Comparison of ENCODE assay signal across 16 cellular contexts in genomic region chr12:112133418-112133817, GRCh38. TPM values are rescaled to one million over a fixed set of nuclear protein-coding genes. Genes with fewer than 3 reads are reported as not detected.
DNase-seq lines count a peak whose midpoint lies in the region; ATAC-seq and TF ChIP-seq lines count a peak whose summit lies in the region.
"Had no signal": no experiment of that assay in that cellular context is flagged by ENCODE, and none has a peak within 500 bp of the region (broad histone marks: within the 10 kb centered on the region; RNA-seq: fewer than 3 reads in every experiment).

No MANE protein-coding gene starts in this region.

- no peaks in the 10 kb centered on the region for H3K9me3 ChIP-seq in CD4-positive, CD25-positive, alpha-beta regulatory T cell (ENCODE audit: control insufficient read depth in 2 of 2, low read length in 2 of 2)
- H3K9me3 ChIP-seq: BE2C had no signal

- no peak for ATAC-seq in CD4-positive, CD25-positive, alpha-beta regulatory T cell (ENCODE audit: low read depth in 2 of 2)
- ATAC-seq in natural killer cell (no peak), HG03457 (IDR thresholded peaks at IDR 0.05; ENCODE audit: unreplicated experiment) (no peak)
- ATAC-seq: CD8-positive, alpha-beta T cell had no signal

- H3K9me3 Mint-ChIP-seq in activated naive CD8-positive, alpha-beta T cell (ENCODE audit: low read depth): no peaks in the 10 kb centered on the region
- H3K9me3 Mint-ChIP-seq in activated naive CD8-positive, alpha-beta T cell treated with anti-CD3 and anti-CD28 coated beads for 36 hours: no peaks in the 10 kb centered on the region
- H3K9me3 Mint-ChIP-seq in CD4-positive, CD25-positive, alpha-beta regulatory T cell: no peaks in the 10 kb centered on the region
- no peaks in the 10 kb centered on the region for H3K9me3 Mint-ChIP-seq in natural killer cell
- H3K9me3 Mint-ChIP-seq: CD8-positive, alpha-beta T cell; IgD-negative memory B cell had no signal

- peaks cover 47% of the 10 kb centered on the region for H3K36me3 ChIP-seq in CD4-positive, CD25-positive, alpha-beta regulatory T cell (ENCODE audit: control insufficient read depth, insufficient read depth, low read length)

- H3K4me3 ChIP-seq in CD4-positive, CD25-positive, alpha-beta regulatory T cell (ENCODE audit: low read depth, low read length): no peak overlapping the region

- TF ChIP-seq CTCF in natural killer cell (IDR thresholded peaks at IDR 0.05): no peak

- H3K36me3 Mint-ChIP-seq in activated naive CD8-positive, alpha-beta T cell: peaks cover 2% of the 10 kb centered on the region
- H3K36me3 Mint-ChIP-seq in activated naive CD8-positive, alpha-beta T cell treated with anti-CD3 and anti-CD28 coated beads for 36 hours: peaks cover 15% of the 10 kb centered on the region
- H3K36me3 Mint-ChIP-seq in CD4-positive, CD25-positive, alpha-beta regulatory T cell: no peaks in the 10 kb centered on the region
- no peaks in the 10 kb centered on the region for H3K36me3 Mint-ChIP-seq in natural killer cell

- peak overlapping the region; percentile 94 for H3K27ac Mint-ChIP-seq in activated naive CD8-positive, alpha-beta T cell
- no peak overlapping the region for H3K27ac Mint-ChIP-seq in activated naive CD8-positive, alpha-beta T cell treated with anti-CD3 and anti-CD28 coated beads for 36 hours
- peak overlapping the region in 2 of 3 donors; percentile 42 to 76 for H3K27ac Mint-ChIP-seq in CD4-positive, CD25-positive, alpha-beta regulatory T cell
- H3K27ac Mint-ChIP-seq in natural killer cell: peak overlapping the region; percentile 91 to 96
- H3K27ac Mint-ChIP-seq: CD8-positive, alpha-beta T cell had no signal

- H3K27me3 ChIP-seq in CD4-positive, CD25-positive, alpha-beta regulatory T cell (ENCODE audit: control insufficient read depth, insufficient read depth, low read length): no peaks in the 10 kb centered on the region
- H3K27me3 ChIP-seq: BE2C had no signal

- H3K4me3 Mint-ChIP-seq in activated naive CD8-positive, alpha-beta T cell: no peak overlapping the region
- H3K4me3 Mint-ChIP-seq in activated naive CD8-positive, alpha-beta T cell treated with anti-CD3 and anti-CD28 coated beads for 36 hours: no peak overlapping the region
- H3K4me3 Mint-ChIP-seq in CD4-positive, CD25-positive, alpha-beta regulatory T cell: no peak overlapping the region
- no peak overlapping the region for H3K4me3 Mint-ChIP-seq in natural killer cell
- H3K4me3 Mint-ChIP-seq: CD8-positive, alpha-beta T cell had no signal

- no peaks in the 10 kb centered on the region for H3K27me3 Mint-ChIP-seq in activated naive CD8-positive, alpha-beta T cell
- H3K27me3 Mint-ChIP-seq in activated naive CD8-positive, alpha-beta T cell treated with anti-CD3 and anti-CD28 coated beads for 36 hours: no peaks in the 10 kb centered on the region
- no peaks in the 10 kb centered on the region for H3K27me3 Mint-ChIP-seq in CD4-positive, CD25-positive, alpha-beta regulatory T cell
- H3K27me3 Mint-ChIP-seq in natural killer cell (ENCODE audit: low read depth in 2 of 2): no peaks in the 10 kb centered on the region
- H3K27me3 Mint-ChIP-seq: IgD-negative memory B cell had no signal

- H3K4me1 Mint-ChIP-seq in activated naive CD8-positive, alpha-beta T cell (ENCODE audit: low read depth): peaks cover 43% of the 10 kb centered on the region
- peaks cover 33% of the 10 kb centered on the region for H3K4me1 Mint-ChIP-seq in activated naive CD8-positive, alpha-beta T cell treated with anti-CD3 and anti-CD28 coated beads for 36 hours
- H3K4me1 Mint-ChIP-seq in CD4-positive, CD25-positive, alpha-beta regulatory T cell: peaks cover 17 to 45% (median 31%) of the 10 kb centered on the region in 4 donors
- peaks cover 24 to 38% of the 10 kb centered on the region in 2 donors for H3K4me1 Mint-ChIP-seq in natural killer cell

- no peak for DNase-seq in activated naive CD8-positive, alpha-beta T cell treated with anti-CD3 and anti-CD28 coated beads for 36 hours
- DNase-seq in CD4-positive, CD25-positive, alpha-beta regulatory T cell: no peak
- no peak for DNase-seq in natural killer cell
- DNase-seq in stimulated activated CD8-positive, alpha-beta memory T cell treated with anti-CD3 and anti-CD28 coated beads, Interleukin-4, amount 100 ng/mL, for 48 hours: peak; percentile 3
- no peak for DNase-seq in ureter (ENCODE audit: low spot score)
- no peak for DNase-seq in head of caudate nucleus
- DNase-seq: BE2C, COR-L47, DMS153, DMS79 treated with DMSO at 0.1 percent for 48 hours, GF-D8, HCEC 1CT had no signal

- H3K4me1 ChIP-seq in CD4-positive, CD25-positive, alpha-beta regulatory T cell (ENCODE audit: control insufficient read depth, insufficient read depth, low read length, poor library complexity, severe bottlenecking): peaks cover 41% of the 10 kb centered on the region
- H3K4me1 ChIP-seq: BE2C had no signal

- H3K27ac ChIP-seq in CD4-positive, CD25-positive, alpha-beta regulatory T cell (ENCODE audit: insufficient read depth, low read length, poor library complexity, severe bottlenecking): no peak overlapping the region

- intact Hi-C loops in natural killer cell (cut with micrococcal nuclease): no loop called here
- intact Hi-C loops in head of caudate nucleus (cut with DNase I): no loop called here

RNA-seq across cellular contexts. Expression of gene TRAFD1, which starts 8.1 kb away (rescaled TPM):
- 10 to 100 TPM; 49.6 to 49.8 TPM for total RNA-seq in activated naive CD8-positive, alpha-beta T cell treated with anti-CD3 and anti-CD28 coated beads for 36 hours
- total RNA-seq in CD4-positive, CD25-positive, alpha-beta regulatory T cell: 43.4 TPM
- 10 to 100 TPM; 73.5 to 95.7 (median 83.0) TPM for polyA plus RNA-seq in CD4-positive, CD25-positive, alpha-beta regulatory T cell
- total RNA-seq in natural killer cell: 10 to 100 TPM; 35.8 to 45.3 (median 45.2) TPM
- total RNA-seq in ureter: 37.0 TPM

RNA-seq across cellular contexts. Expression of gene NAA25, which starts 24.8 kb away (rescaled TPM):
- 10 to 100 TPM; 51.3 to 54.9 TPM for total RNA-seq in activated naive CD8-positive, alpha-beta T cell treated with anti-CD3 and anti-CD28 coated beads for 36 hours
- total RNA-seq in CD4-positive, CD25-positive, alpha-beta regulatory T cell: 27.9 TPM
- 10 to 100 TPM in 3 of 4 donors, 1 to 10 TPM in 1; 8.0 to 19.0 (median 12.6) TPM for polyA plus RNA-seq in CD4-positive, CD25-positive, alpha-beta regulatory T cell
- total RNA-seq in natural killer cell: 10 to 100 TPM; 25.8 to 34.4 (median 30.7) TPM
- 60.0 TPM for total RNA-seq in ureter
